27 cellular contexts compared by ENCODE assay signal in genomic region chr2:197387179-197387578, GRCh38.
"Had no signal": no experiment of that assay in that cellular context is flagged by ENCODE, and none has a peak within 500 bp of the region (broad histone marks: within the 10 kb centered on the region; RNA-seq: fewer than 3 reads in every experiment).

No MANE protein-coding gene starts in this region.

- DNase-seq: colonic mucosa; cortex of kidney; effector CD8-positive, alpha-beta T cell; effector memory CD8-positive, alpha-beta T cell; endodermal cell; erythroblast; esophagus squamous epithelium; foreskin melanocyte; gastrocnemius medialis; glutamatergic neuron; head of caudate nucleus; heart right ventricle; hippocampal formation; immature natural killer cell; islet precursor cell; kidney; left cardiac atrium; left ventricle myocardium superior; mammary epithelial cell; mesendoderm; midbrain; naive thymus-derived CD4-positive, alpha-beta T cell; natural killer cell had no signal

- ATAC-seq: effector memory CD8-positive, alpha-beta T cell; esophagus mucosa; gastrocnemius medialis; heart right ventricle; left cardiac atrium; left ventricle myocardium superior; naive thymus-derived CD4-positive, alpha-beta T cell; natural killer cell had no signal

- H3K36me3 ChIP-seq: colonic mucosa had no signal

- H3K9me3 ChIP-seq: colonic mucosa, esophagus squamous epithelium, gastrocnemius medialis, heart right ventricle had no signal

- H3K27me3 ChIP-seq: colonic mucosa, esophagus squamous epithelium, gastrocnemius medialis, heart right ventricle had no signal

- FAIRE-seq: endometrium, kidney had no signal

- H3K27ac ChIP-seq: colonic mucosa, epithelial cell of prostate, esophagus squamous epithelium, gastrocnemius medialis, heart right ventricle had no signal

- H3K4me1 ChIP-seq: colonic mucosa, esophagus squamous epithelium, gastrocnemius medialis, heart right ventricle had no signal

- H3K4me3 ChIP-seq: colonic mucosa, esophagus squamous epithelium, gastrocnemius medialis, heart right ventricle, lung had no signal
